In genomic region chr9:7452378-7452777, GRCh38 we compare ENCODE assay signal across 17 cellular contexts.
DNase-seq lines count a peak whose midpoint lies in the region; ATAC-seq and TF ChIP-seq lines count a peak whose summit lies in the region.
"Had no signal": no experiment of that assay in that cellular context is flagged by ENCODE, and none has a peak within 500 bp of the region (broad histone marks: within the 10 kb centered on the region; RNA-seq: fewer than 3 reads in every experiment).

No MANE protein-coding gene starts in this region.

- H3K27me3 ChIP-seq in RWPE2 (ENCODE audit: insufficient read depth, poor library complexity, severe bottlenecking), result no peaks in the 10 kb centered on the region
- H3K27me3 ChIP-seq: stomach, uterus had no signal

- H3K27me3 Mint-ChIP-seq in activated T-helper 17 cell treated with anti-CD3 and anti-CD28 coated beads, Interleukin-2, amount 50 U/mL, for 72 hours, result peaks cover 21% of the 10 kb centered on the region
- H3K27me3 Mint-ChIP-seq in natural killer cell (ENCODE audit: low read depth in 2 of 2), result peaks cover 0 to 6% of the 10 kb centered on the region in 2 donors

- no peaks in the 10 kb centered on the region for H3K36me3 ChIP-seq in RWPE2 (ENCODE audit: low read depth)
- H3K36me3 ChIP-seq: stomach, uterus had no signal

- no peaks in the 10 kb centered on the region for H3K36me3 Mint-ChIP-seq in activated T-helper 17 cell treated with anti-CD3 and anti-CD28 coated beads, Interleukin-2, amount 50 U/mL, for 72 hours (ENCODE audit: low read depth)
- H3K36me3 Mint-ChIP-seq in natural killer cell, result no peaks in the 10 kb centered on the region

- H3K4me3 Mint-ChIP-seq in activated T-helper 17 cell treated with anti-CD3 and anti-CD28 coated beads, Interleukin-2, amount 50 U/mL, for 72 hours, result no peak overlapping the region
- no peak overlapping the region for H3K4me3 Mint-ChIP-seq in natural killer cell

- TF ChIP-seq CTCF in RWPE2 (IDR thresholded peaks at IDR 0.05; ENCODE audit: poor library complexity, severe bottlenecking) (no peak), natural killer cell (IDR thresholded peaks at IDR 0.05) (no peak)

- no peak overlapping the region for H3K4me3 ChIP-seq in RWPE2 (ENCODE audit: severe bottlenecking)
- H3K4me3 ChIP-seq: stomach, uterus had no signal

- ATAC-seq in RWPE2 (ENCODE audit: low read depth) (peak; percentile 74), natural killer cell (no peak), HG02884 (IDR thresholded peaks at IDR 0.05; ENCODE audit: unreplicated experiment) (no peak), HG03175 (IDR thresholded peaks at IDR 0.05; ENCODE audit: unreplicated experiment) (no peak)
- no peak for ATAC-seq in activated T-helper 17 cell treated with anti-CD3 and anti-CD28 coated beads, Interleukin-2, amount 50 U/mL, for 72 hours (replicated peaks)
- ATAC-seq: PC-3 had no signal

- no peak overlapping the region for H3K27ac Mint-ChIP-seq in activated T-helper 17 cell treated with anti-CD3 and anti-CD28 coated beads, Interleukin-2, amount 50 U/mL, for 72 hours
- H3K27ac Mint-ChIP-seq in natural killer cell, result no peak overlapping the region

- no peaks in the 10 kb centered on the region for H3K4me1 Mint-ChIP-seq in activated T-helper 17 cell treated with anti-CD3 and anti-CD28 coated beads, Interleukin-2, amount 50 U/mL, for 72 hours
- no peaks in the 10 kb centered on the region for H3K4me1 Mint-ChIP-seq in natural killer cell

- H3K27ac ChIP-seq in RWPE2 (ENCODE audit: poor library complexity, severe bottlenecking), result no peak overlapping the region
- H3K27ac ChIP-seq: KMS-11, stomach, uterus had no signal

- H3K9me3 Mint-ChIP-seq in activated T-helper 17 cell treated with anti-CD3 and anti-CD28 coated beads, Interleukin-2, amount 50 U/mL, for 72 hours, result no peaks in the 10 kb centered on the region
- no peaks in the 10 kb centered on the region for H3K9me3 Mint-ChIP-seq in natural killer cell

- H3K4me1 ChIP-seq in RWPE2 (ENCODE audit: insufficient read depth, poor library complexity, severe bottlenecking), result no peaks in the 10 kb centered on the region
- H3K4me1 ChIP-seq: Caco-2, stomach had no signal

- DNase-seq in A172 (ENCODE audit: low spot score) (peak; percentile 41), ELR (ENCODE audit: low read depth) (peak; percentile 13), RWPE2 (ENCODE audit: low spot score) (no peak), fibroblast of the conjunctiva (ENCODE audit: low read depth) (peak; percentile 21), natural killer cell (no peak)
- DNase-seq: activated CD4-positive, alpha-beta T cell treated with anti-CD3 and anti-CD28 coated beads, Interleukin-2, amount 50 U/mL, for 1 hour; activated naive CD4-positive, alpha-beta T cell treated with Interleukin-2 at 50 U/mL for 16 hours; Caco-2; dermis blood vessel endothelial cell; PC-3; stimulated activated CD4-positive, alpha-beta T cell treated with anti-CD3 and anti-CD28 coated beads, Interleukin-1b, Interleukin-23, amount 100 ng/mL, for 48 hours; stomach; uterus had no signal

- intact Hi-C loops in natural killer cell (cut with micrococcal nuclease), result no loop called here

- peaks cover 6% of the 10 kb centered on the region for H3K9me3 ChIP-seq in RWPE2 (ENCODE audit: severe bottlenecking)
- H3K9me3 ChIP-seq: Caco-2, stomach, uterus had no signal

Comparison
In these comparisons a context has a peak if more than half of its experiments do, and no peak if none do; other contexts are left out.
1. DNase-seq: peak in A172 (single experiment), ELR (single experiment) and fibroblast of the conjunctiva (single experiment); none in RWPE2 (single experiment) and natural killer cell (single experiment).